Comparison of ENCODE assay signal across 22 cellular contexts in genomic region chr16:22214402-22214801, GRCh38. TPM values are rescaled to one million over a fixed set of nuclear protein-coding genes. Genes with fewer than 3 reads are reported as not detected.
"Had no signal": no experiment of that assay in that cellular context is flagged by ENCODE, and none has a peak within 500 bp of the region (broad histone marks: within the 10 kb centered on the region; RNA-seq: fewer than 3 reads in every experiment).

No MANE protein-coding gene starts in this region.

- H3K36me3 ChIP-seq: left ventricle myocardium inferior, thoracic aorta had no signal

- H3K27ac ChIP-seq: hepatocyte, left ventricle myocardium inferior, lower lobe of right lung, parathyroid adenoma, stomach had no signal

- H3K9me3 ChIP-seq: esophagus squamous epithelium, lower lobe of right lung, psoas muscle, stomach, thoracic aorta had no signal

- H3K4me1 ChIP-seq: parathyroid adenoma had no signal

- DNase-seq: esophagus squamous epithelium; foreskin fibroblast; head of caudate nucleus; kidney; left cardiac atrium; left ventricle myocardium inferior; lower lobe of right lung; mesenchymal stem cell; midbrain; occipital lobe; psoas muscle; retina; small intestine; stimulated activated CD4-positive, alpha-beta T cell treated with anti-CD3 and anti-CD28 coated beads, Interleukin-12 subunit alpha, Interleukin-12 subunit beta, amount 100 ng/mL, for 4 hours; stimulated activated naive CD4-positive, alpha-beta T cell; stomach; trophoblast cell had no signal

- H3K4me3 ChIP-seq: esophagus squamous epithelium, hepatocyte, left ventricle myocardium inferior, lower lobe of right lung, psoas muscle, stomach, thoracic aorta had no signal

- FAIRE-seq: colon, kidney, small intestine had no signal

- H3K27me3 ChIP-seq: esophagus squamous epithelium, hepatocyte, stomach had no signal

RNA-seq across cellular contexts. Expression of gene SDR42E2, which starts 52.1 kb away (rescaled TPM):
- total RNA-seq: esophagus squamous epithelium, hepatocyte, kidney, left cardiac atrium, occipital lobe, stomach, thoracic aorta, urinary bladder had no signal
